ENCODE assay signal across 19 cellular contexts in the genomic region with DNA sequence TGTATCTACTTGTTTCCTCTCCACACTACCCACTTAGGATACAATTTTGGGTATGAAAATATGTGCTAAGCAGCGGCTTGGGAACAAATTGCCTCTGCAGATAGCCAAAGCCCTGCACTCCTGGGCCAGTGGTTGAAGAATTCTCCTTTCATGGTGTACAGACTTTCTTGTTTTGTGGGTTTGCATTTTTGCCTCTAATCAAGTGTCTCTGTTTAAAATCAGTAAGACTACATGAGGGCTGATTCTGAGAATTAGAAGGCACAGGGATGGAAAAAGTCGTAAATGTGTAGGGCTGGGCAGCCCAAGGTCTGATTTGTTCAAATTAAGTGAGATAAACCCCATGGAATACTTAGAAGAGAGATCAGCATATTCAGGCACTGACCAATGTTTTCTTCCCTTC.
DNase-seq lines count a peak whose midpoint lies in the region; ATAC-seq and TF ChIP-seq lines count a peak whose summit lies in the region.
"Had no signal": no experiment of that assay in that cellular context is flagged by ENCODE, and none has a peak within 500 bp of the region (broad histone marks: within the 10 kb centered on the region; RNA-seq: fewer than 3 reads in every experiment).

No MANE protein-coding gene starts in this region.

- no peak overlapping the region for H4K91ac ChIP-seq in mesenchymal stem cell (ENCODE audit: low read length)

- H3K4me3 Mint-ChIP-seq in activated T-cell treated with anti-CD3 and anti-CD28 coated beads, Interleukin-2, amount 50 U/mL, for 72 hours, result no peak overlapping the region
- H3K4me3 Mint-ChIP-seq: memory B cell had no signal

- no peaks in the 10 kb centered on the region for H3K79me1 ChIP-seq in mesenchymal stem cell (replicated peaks; ENCODE audit: low read length, poor library complexity, severe bottlenecking)

- no peak overlapping the region for H2AFZ ChIP-seq in mesenchymal stem cell (ENCODE audit: low read depth, low read length)

- peak overlapping the region; percentile 56 for H4K8ac ChIP-seq in mesenchymal stem cell (ENCODE audit: low read length)

- no peaks in the 10 kb centered on the region for H3K27me3 ChIP-seq in mesenchymal stem cell (ENCODE audit: control insufficient read depth in 1 of 2, insufficient read depth in 1 of 2, low read length in 2 of 2)
- H3K27me3 ChIP-seq in thoracic aorta (replicated peaks; ENCODE audit: insufficient read depth), result no peaks in the 10 kb centered on the region
- H3K27me3 ChIP-seq: cardiac muscle cell, dorsolateral prefrontal cortex had no signal

- no peaks in the 10 kb centered on the region for H3K9me3 Mint-ChIP-seq in activated T-cell treated with anti-CD3 and anti-CD28 coated beads, Interleukin-2, amount 50 U/mL, for 72 hours
- H3K9me3 Mint-ChIP-seq: memory B cell had no signal

- peaks cover 2% of the 10 kb centered on the region for H3K4me1 ChIP-seq in mesenchymal stem cell (ENCODE audit: control insufficient read depth, insufficient read depth, low read depth, low read length)
- H3K4me1 ChIP-seq in thoracic aorta (ENCODE audit: control insufficient read depth in 1 of 2, low read depth in 2 of 2), result peaks cover 29 to 46% of the 10 kb centered on the region in 2 donors

- WGBS in mesenchymal stem cell, result 82% methylated on average over 2 of the region's 2 CpGs

- H2BK12ac ChIP-seq in mesenchymal stem cell (ENCODE audit: low read length in 2 of 2), result peak overlapping the region in 1 of 2 experiments; percentile 57

- peak overlapping the region; percentile 63 to 85 for H3K27ac ChIP-seq in coronary artery
- H3K27ac ChIP-seq in mesenchymal stem cell (ENCODE audit: low read length, poor library complexity, severe bottlenecking), result peak overlapping the region; percentile 8
- H3K27ac ChIP-seq in thoracic aorta, result peak overlapping the region; percentile 72 to 79
- H3K27ac ChIP-seq: cardiac muscle cell had no signal

- no peak overlapping the region for H2BK120ac ChIP-seq in mesenchymal stem cell (ENCODE audit: low read depth, low read length)

- H2BK15ac ChIP-seq in mesenchymal stem cell (ENCODE audit: low read depth, poor library complexity, severe bottlenecking), result no peak overlapping the region

- H3K27me3 Mint-ChIP-seq in activated T-cell treated with anti-CD3 and anti-CD28 coated beads, Interleukin-2, amount 50 U/mL, for 72 hours (ENCODE audit: low read depth), result peaks cover 17% of the 10 kb centered on the region

- H3K18ac ChIP-seq in mesenchymal stem cell (ENCODE audit: low read depth in 1 of 2, low read length in 2 of 2), result peak overlapping the region; percentile 52 to 63

- peak overlapping the region; percentile 66 for H3K9ac ChIP-seq in mesenchymal stem cell (ENCODE audit: low read length)

- no peak overlapping the region for H3K23ac ChIP-seq in mesenchymal stem cell (ENCODE audit: low read length in 2 of 2)

- H3K4ac ChIP-seq in mesenchymal stem cell (ENCODE audit: low read depth in 1 of 2, low read length in 2 of 2), result peak overlapping the region in 1 of 2 experiments; percentile 84

- H3K4me3 ChIP-seq in coronary artery (no peak overlapping the region), mesenchymal stem cell (ENCODE audit: insufficient read depth in 1 of 2, low read depth in 1 of 2, low read length in 2 of 2) (no peak overlapping the region), thoracic aorta (no peak overlapping the region)
- H3K4me3 ChIP-seq: cardiac muscle cell, dorsolateral prefrontal cortex had no signal

- H3K9me3 ChIP-seq in mesenchymal stem cell (ENCODE audit: control insufficient read depth, low read length) (no peaks in the 10 kb centered on the region), thoracic aorta (no peaks in the 10 kb centered on the region)

- H3K4me2 ChIP-seq in mesenchymal stem cell (ENCODE audit: low read length, poor library complexity, severe bottlenecking), result no peak overlapping the region

- DNase-seq in OCI-M1 (lab: John Stamatoyannopoulos, UW) (peak; percentile 52), coronary artery (ENCODE audit: low spot score) (no peak), mesenchymal stem cell (peak; percentile 17), thoracic aorta (ENCODE audit: low spot score) (no peak), inferior parietal cortex (ENCODE audit: extremely low spot score) (no peak), MV-4-11 (lab: John Stamatoyannopoulos, UW) (no peak)
- no peak for DNase-seq in activated T-cell treated with anti-CD3 and anti-CD28 coated beads, Interleukin-2, amount 50 U/mL, for 72 hours
- DNase-seq: activated CD4-positive, alpha-beta T cell treated with anti-CD3 and anti-CD28 coated beads for 48 hours; activated effector memory CD4-positive, alpha-beta T cell treated with Interleukin-2 at 50 U/mL for 16 hours; COR-L47; dorsolateral prefrontal cortex; head of caudate nucleus; NCI-H1105; NCI-H2081; NCI-H510A had no signal

- TF ChIP-seq CTCF in coronary artery (IDR thresholded peaks at IDR 0.05), result no peak
- TF ChIP-seq CTCF in thoracic aorta (IDR thresholded peaks at IDR 0.05), result no peak

- H3K4me1 Mint-ChIP-seq in activated T-cell treated with anti-CD3 and anti-CD28 coated beads, Interleukin-2, amount 50 U/mL, for 72 hours (ENCODE audit: low read depth), result peaks cover 3% of the 10 kb centered on the region
- H3K4me1 Mint-ChIP-seq: memory B cell had no signal

- no peak overlapping the region for H3K27ac Mint-ChIP-seq in activated T-cell treated with anti-CD3 and anti-CD28 coated beads, Interleukin-2, amount 50 U/mL, for 72 hours
- H3K27ac Mint-ChIP-seq: memory B cell had no signal

- no peaks in the 10 kb centered on the region for H3K36me3 Mint-ChIP-seq in activated T-cell treated with anti-CD3 and anti-CD28 coated beads, Interleukin-2, amount 50 U/mL, for 72 hours (ENCODE audit: insufficient read depth in 2 of 2)
- H3K36me3 Mint-ChIP-seq: memory B cell had no signal

- H3K36me3 ChIP-seq in mesenchymal stem cell (ENCODE audit: control insufficient read depth in 1 of 2, insufficient read depth in 2 of 2, low read depth in 1 of 2, low read length in 2 of 2) (no peaks in the 10 kb centered on the region), thoracic aorta (no peaks in the 10 kb centered on the region)
- H3K36me3 ChIP-seq: cardiac muscle cell had no signal

- ATAC-seq in thoracic aorta (ENCODE audit: insufficient number of reproducible peaks, low FRiP score, low read depth) (no peak), HG03108 (IDR thresholded peaks at IDR 0.05; ENCODE audit: unreplicated experiment) (no peak)
- ATAC-seq in activated T-cell treated with anti-CD3 and anti-CD28 coated beads, Interleukin-2, amount 50 U/mL, for 72 hours (replicated peaks in 1 of 2), result no peak
- ATAC-seq: esophagus mucosa had no signal

- peak overlapping the region; percentile 90 for H2AK5ac ChIP-seq in mesenchymal stem cell (ENCODE audit: low read length, severe bottlenecking)

- H2BK5ac ChIP-seq in mesenchymal stem cell (ENCODE audit: low read depth, low read length, poor library complexity, severe bottlenecking), result no peak overlapping the region

- H3K14ac ChIP-seq in mesenchymal stem cell (ENCODE audit: low read length in 2 of 2), result no peak overlapping the region

Comparison
In these comparisons a context has a peak if more than half of its experiments do, and no peak if none do; other contexts are left out.
1. DNase-seq: peak in OCI-M1 (single experiment) and mesenchymal stem cell (single experiment); none in coronary artery (single experiment), thoracic aorta (single experiment), inferior parietal cortex (single experiment), MV-4-11 (single experiment) and activated T-cell treated with anti-CD3 and anti-CD28 coated beads, Interleukin-2, amount 50 U/mL, for 72 hours (0 of 2).
2. H3K27ac ChIP-seq: peak in every context shown above with its lines; median percentile 76 in thoracic aorta; 74 in coronary artery; 8 in mesenchymal stem cell.